26 cellular contexts compared by ENCODE assay signal in genomic region chr3:193011956-193012355, GRCh38.
"Had no signal": no experiment of that assay in that cellular context is flagged by ENCODE, and none has a peak within 500 bp of the region (broad histone marks: within the 10 kb centered on the region; RNA-seq: fewer than 3 reads in every experiment).

No MANE protein-coding gene starts in this region.

- H3K4me3 ChIP-seq: neural progenitor cell, ovary, psoas muscle, skin epidermis, stomach, thoracic aorta, thyroid gland, tibial nerve, upper lobe of left lung, vagina had no signal

- H3K36me3 ChIP-seq: neural progenitor cell, ovary, stomach, thoracic aorta, thyroid gland, tibial nerve, upper lobe of left lung, vagina had no signal

- H3K79me2 ChIP-seq: parathyroid adenoma had no signal

- H3K9me3 ChIP-seq: ovary, thoracic aorta, thyroid gland, vagina had no signal

- H3K4me1 ChIP-seq: parathyroid adenoma, psoas muscle, stomach, thyroid gland, upper lobe of left lung had no signal

- FAIRE-seq: urothelium cell line had no signal

- H2AFZ ChIP-seq: neural progenitor cell, parathyroid adenoma had no signal

- H3K27me3 ChIP-seq: neural progenitor cell, ovary, stomach, thyroid gland, tibial nerve, upper lobe of left lung, vagina had no signal

- ATAC-seq: naive thymus-derived CD4-positive, alpha-beta T cell; natural killer cell; psoas muscle; right cardiac atrium; sciatic nerve; stimulated activated effector memory CD8-positive, alpha-beta T cell treated with anti-CD3 and anti-CD28 coated beads, Interleukin-12 subunit alpha, Interleukin-12 subunit beta, amount 100 ng/mL, for 72 hours; stimulated activated naive B cell treated with anti-CD40 and anti-IgM and Interleukin-4, amounts not matched to agents 10 μg/mL and 1 μg/mL and 100 μg/mL, for 72 hours had no signal

- H3K4me2 ChIP-seq: neural progenitor cell had no signal

- DNase-seq: naive thymus-derived CD4-positive, alpha-beta T cell; natural killer cell; occipital lobe; ovary; posterior cingulate gyrus; psoas muscle; right cardiac atrium; stimulated activated CD4-positive, alpha-beta T cell treated with anti-CD3 and anti-CD28 coated beads, Interleukin-15, amount 100 ng/mL, for 24 hours; stimulated activated CD4-positive, alpha-beta T cell treated with anti-CD3 and anti-CD28 coated beads, Interleukin-2, amount 100 ng/mL, for 24 hours; stimulated activated CD4-positive, alpha-beta T cell treated with anti-CD3 and anti-CD28 coated beads, Interleukin-2, amount 100 ng/mL, for 48 hours; stimulated activated CD4-positive, alpha-beta T cell treated with anti-CD3 and anti-CD28 coated beads, Interleukin-4, amount 100 ng/mL, for 24 hours; stimulated activated naive B cell treated with anti-CD40 and anti-IgM and Interleukin-4, amounts not matched to agents 10 μg/mL and 1 μg/mL and 100 μg/mL, for 72 hours; stimulated activated naive CD4-positive, alpha-beta T cell treated with Interleukin-2 at 50 U/mL for 16 hours; stomach; thyroid gland; trophoblast cell; upper lobe of left lung had no signal

- H3K9ac ChIP-seq: neural progenitor cell, parathyroid adenoma had no signal

- H3K27ac ChIP-seq: neural progenitor cell, ovary, parathyroid adenoma, psoas muscle, skin epidermis, stomach, thoracic aorta, thyroid gland, tibial nerve, upper lobe of left lung, vagina had no signal
